In genomic region chr6:38262041-38262440, GRCh38 we compare ENCODE assay signal across 1 cellular context.
TF ChIP-seq lines count a peak whose summit lies in the region.

No MANE protein-coding gene starts in this region.

TF ChIP-seq in GM23338, 12 proteins besides CTCF, POLR2A, EP300 and RAD21 (continued from another document):
- TF ChIP-seq ZNF462 (CRISPR knock-in tag; IDR thresholded peaks at IDR 0.05) (no peak), REST (IDR thresholded peaks at IDR 0.05; ENCODE audit: unreplicated experiment) (no peak), JUNB (IDR thresholded peaks at IDR 0.05; ENCODE audit: unreplicated experiment) (no peak), ZNF114 (CRISPR knock-in tag; IDR thresholded peaks at IDR 0.05) (no peak)
TF ChIP-seq in GM23338: peak in this region for 0.
